In genomic region chr3:191253089-191253799, GRCh38 we compare ENCODE assay signal across 18 cellular contexts.
DNase-seq lines count a peak whose midpoint lies in the region; ATAC-seq and TF ChIP-seq lines count a peak whose summit lies in the region.
"Had no signal": no experiment of that assay in that cellular context is flagged by ENCODE, and none has a peak within 500 bp of the region (broad histone marks: within the 10 kb centered on the region; RNA-seq: fewer than 3 reads in every experiment).

No MANE protein-coding gene starts in this region.

- peak overlapping the region; percentile 12 for H3K9ac ChIP-seq in iPS-18a (ENCODE audit: low read length)

- H3K4me1 ChIP-seq in iPS-18a (ENCODE audit: control insufficient read depth, low read depth, low read length) = peaks cover 53% of the 10 kb centered on the region

- in situ Hi-C loops in GM13977 (cut with MboI; ENCODE audit: low pct_unique_long_range_greater_than_20kb, low sequenced_read_pairs, unreplicated experiment) = no loop called here

- H3K4me3 ChIP-seq in iPS-18a (ENCODE audit: low read length) = peak overlapping the region; percentile 14
- H3K4me3 ChIP-seq: mucosa of descending colon had no signal

- H3K9me3 ChIP-seq in iPS-18a (ENCODE audit: control insufficient read depth, low read depth, low read length) = no peaks in the 10 kb centered on the region
- H3K9me3 ChIP-seq: mucosa of descending colon had no signal

- H3K36me3 ChIP-seq in iPS-18a (ENCODE audit: control insufficient read depth, low read depth, low read length) = no peaks in the 10 kb centered on the region

- ATAC-seq in GM18502 (IDR thresholded peaks at IDR 0.05; ENCODE audit: poor library complexity, unreplicated experiment) (peak; percentile 48), GM21390 (IDR thresholded peaks at IDR 0.05; ENCODE audit: unreplicated experiment) (peak; percentile 49), HG03196 (IDR thresholded peaks at IDR 0.05; ENCODE audit: unreplicated experiment) (peak; percentile 50)
- ATAC-seq: activated CD4-positive, alpha-beta T cell treated with anti-CD3 and anti-CD28 coated beads for 36 hours; mucosa of descending colon; sciatic nerve had no signal

- H3K27ac ChIP-seq in iPS-18a (ENCODE audit: low read length) = no peak overlapping the region
- H3K27ac ChIP-seq: epithelial cell of prostate, HL-60 had no signal

- no peaks in the 10 kb centered on the region for H3K27me3 ChIP-seq in iPS-18a (ENCODE audit: control insufficient read depth, insufficient read depth, low read length)

- DNase-seq in stimulated activated CD4-positive, alpha-beta T cell treated with anti-CD3 and anti-CD28 coated beads, Interleukin-4, amount 100 ng/mL, for 24 hours = no peak
- no peak for DNase-seq in DMS79 treated with DMSO at 0.1 percent for 48 hours (lab: John Stamatoyannopoulos, UW)
- no peak for DNase-seq in GM13977 (ENCODE audit: low spot score)
- DNase-seq in AML-193 (lab: John Stamatoyannopoulos, UW) = no peak
- DNase-seq: activated CD4-positive, alpha-beta T cell treated with anti-CD3 and anti-CD28 coated beads for 36 hours; activated gamma-delta T cell treated with Interleukin-2 at 50 U/mL for 16 hours; central memory CD4-positive, alpha-beta T cell; mucosa of descending colon; NCI-H1105; NCI-H82; trophoblast cell had no signal

- no peak for TF ChIP-seq CTCF in GM13977 (IDR thresholded peaks at IDR 0.05; ENCODE audit: extremely low read depth, insufficient read depth, missing control alignments)
